ENCODE assay signal across 13 cellular contexts in genomic region chr11:64092119-64092760, GRCh38. TPM values are rescaled to one million over a fixed set of nuclear protein-coding genes. Genes with fewer than 3 reads are reported as not detected.
DNase-seq lines count a peak whose midpoint lies in the region; ATAC-seq and TF ChIP-seq lines count a peak whose summit lies in the region.
"Had no signal": no experiment of that assay in that cellular context is flagged by ENCODE, and none has a peak within 500 bp of the region (broad histone marks: within the 10 kb centered on the region; RNA-seq: fewer than 3 reads in every experiment).

No MANE protein-coding gene starts in this region.

- CTCF ChIA-PET in Panc1 (lab: Charles Lee), result no interaction called here
- CTCF ChIA-PET in CD8-positive, alpha-beta memory T cell (lab: Charles Lee), result no interaction called here

- peak overlapping the region; percentile 14 for H3K4me3 Mint-ChIP-seq in glutamatergic neuron (ENCODE audit: unreplicated experiment)
- no peak overlapping the region for H3K4me3 Mint-ChIP-seq in CD8-positive, alpha-beta memory T cell
- H3K4me3 Mint-ChIP-seq: mesothelial cell of epicardium had no signal

- H3K27ac ChIP-seq in Panc1 (ENCODE audit: low read length), result peak overlapping the region; percentile 72
- H3K27ac ChIP-seq in CD8-positive, alpha-beta memory T cell (ENCODE audit: low read depth, low read length), result no peak overlapping the region
- H3K27ac ChIP-seq: C4-2B, psoas muscle had no signal

- H3K4me3 ChIP-seq in Panc1 (ENCODE audit: low read depth in 2 of 2, low read length in 2 of 2), result no peak overlapping the region
- no peak overlapping the region for H3K4me3 ChIP-seq in CD8-positive, alpha-beta memory T cell (ENCODE audit: low read length)
- H3K4me3 ChIP-seq: psoas muscle had no signal

- H3K27me3 ChIP-seq in Panc1 (ENCODE audit: control insufficient read depth, insufficient read depth, low read length), result no peaks in the 10 kb centered on the region
- no peaks in the 10 kb centered on the region for H3K27me3 ChIP-seq in CD8-positive, alpha-beta memory T cell (ENCODE audit: insufficient read depth, low read length, poor library complexity, severe bottlenecking)

- peaks cover 2% of the 10 kb centered on the region for H3K9me3 Mint-ChIP-seq in glutamatergic neuron (ENCODE audit: unreplicated experiment)
- no peaks in the 10 kb centered on the region for H3K9me3 Mint-ChIP-seq in CD8-positive, alpha-beta memory T cell
- H3K9me3 Mint-ChIP-seq: mesothelial cell of epicardium had no signal

- peaks cover 22% of the 10 kb centered on the region for H3K4me1 Mint-ChIP-seq in glutamatergic neuron (ENCODE audit: low read depth, unreplicated experiment)
- H3K4me1 Mint-ChIP-seq in CD8-positive, alpha-beta memory T cell, result peaks cover 0 to 2% (median 0%) of the 10 kb centered on the region in 3 donors

- POLR2A ChIA-PET in Panc1 (lab: Charles Lee), result no interaction called here
- POLR2A ChIA-PET in CD8-positive, alpha-beta memory T cell (lab: Charles Lee), result no interaction called here

- H3K36me3 ChIP-seq in Panc1 (ENCODE audit: control insufficient read depth, insufficient read depth, low read length), result no peaks in the 10 kb centered on the region
- no peaks in the 10 kb centered on the region for H3K36me3 ChIP-seq in CD8-positive, alpha-beta memory T cell (ENCODE audit: insufficient read depth, low read length)

- intact Hi-C loops in Panc1 (cut with micrococcal nuclease; ENCODE audit: unreplicated experiment), result no loop called here
- intact Hi-C loops in sciatic nerve (cut with DNase I), result no loop called here

- peaks cover 71% of the 10 kb centered on the region for H3K4me1 ChIP-seq in Panc1 (ENCODE audit: control insufficient read depth, insufficient read depth, low read length)
- H3K4me1 ChIP-seq in CD8-positive, alpha-beta memory T cell (ENCODE audit: insufficient read depth, low read length), result no peaks in the 10 kb centered on the region

- no peak for TF ChIP-seq CTCF in Panc1 (IDR thresholded peaks at IDR 0.05)
- no peak for TF ChIP-seq CTCF in glutamatergic neuron (IDR thresholded peaks at IDR 0.05; ENCODE audit: partially characterized antibody, unreplicated experiment)

- BruUV-seq in Panc1 (replicated peaks; lab: Mats Ljungman, UMichigan), result no TSS peak

- peaks cover 2% of the 10 kb centered on the region for H3K27me3 Mint-ChIP-seq in glutamatergic neuron (ENCODE audit: unreplicated experiment)
- no peaks in the 10 kb centered on the region for H3K27me3 Mint-ChIP-seq in CD8-positive, alpha-beta memory T cell

- DNase-seq in GF-D8 (lab: John Stamatoyannopoulos, UW), result peak; percentile 71
- DNase-seq in Panc1 (ENCODE audit: low read depth, low spot score), result no peak
- DNase-seq in glutamatergic neuron, result no peak
- DNase-seq in sciatic nerve (ENCODE audit: low spot score), result no peak
- no peak for DNase-seq in CD8-positive, alpha-beta memory T cell
- no peak for DNase-seq in activated CD8-positive, alpha-beta memory T cell treated with anti-CD3 and anti-CD28 coated beads for 24 hours
- DNase-seq: activated CD4-positive, alpha-beta T cell treated with anti-CD3 and anti-CD28 coated beads for 1 hour; HCEC 1CT; NCI-H2081 treated with DMSO at 0.1 percent for 48 hours; psoas muscle had no signal

- no peaks in the 10 kb centered on the region for H3K36me3 Mint-ChIP-seq in glutamatergic neuron (ENCODE audit: unreplicated experiment)
- no peaks in the 10 kb centered on the region for H3K36me3 Mint-ChIP-seq in CD8-positive, alpha-beta memory T cell
- H3K36me3 Mint-ChIP-seq: mesothelial cell of epicardium had no signal

- no peaks in the 10 kb centered on the region for H3K9me3 ChIP-seq in Panc1 (ENCODE audit: control insufficient read depth, insufficient read depth, low read depth, low read length)
- no peaks in the 10 kb centered on the region for H3K9me3 ChIP-seq in CD8-positive, alpha-beta memory T cell (ENCODE audit: low read length)
- H3K9me3 ChIP-seq: psoas muscle had no signal

- no peak for ATAC-seq in Panc1
- peak; percentile 58 for ATAC-seq in sciatic nerve
- no peak for ATAC-seq in GM18909 (IDR thresholded peaks at IDR 0.05; ENCODE audit: poor library complexity, unreplicated experiment)
- ATAC-seq: psoas muscle had no signal

- in situ Hi-C loops in Panc1 (cut with HindIII; ENCODE audit: low pct_unique_long_range_greater_than_20kb, low sequenced_read_pairs), result no loop called here

- peak overlapping the region; percentile 22 for H3K27ac Mint-ChIP-seq in glutamatergic neuron (ENCODE audit: unreplicated experiment)
- no peak overlapping the region for H3K27ac Mint-ChIP-seq in CD8-positive, alpha-beta memory T cell
- H3K27ac Mint-ChIP-seq: mesothelial cell of epicardium had no signal

RNA-seq across cellular contexts. Expression of gene FLRT1, which starts 56.5 kb away (rescaled TPM):
- total RNA-seq in Panc1 (2021; ENCODE audit: unreplicated experiment) (0.51 TPM), glutamatergic neuron (ENCODE audit: unreplicated experiment) (3.7 TPM), sciatic nerve (3.5 TPM)
- 1.9 TPM for polyA plus RNA-seq in Panc1 (2012; ENCODE audit: insufficient read length)
- total RNA-seq in CD8-positive, alpha-beta memory T cell, result not detected
- polyA plus RNA-seq in CD8-positive, alpha-beta memory T cell, result not detected
